In genomic region chr1:43531453-43531905, GRCh38 we compare ENCODE assay signal across 8 cellular contexts. TPM values are rescaled to one million over a fixed set of nuclear protein-coding genes. Genes with fewer than 3 reads are reported as not detected.
A peak's percentile ranks its signal among the peaks of the same experiment; 100 is the strongest.
DNase-seq lines count a peak whose midpoint lies in the region; ATAC-seq, FAIRE-seq and TF ChIP-seq lines count a peak whose summit lies in the region.

No MANE protein-coding gene starts in this region.

- H3K4me1 ChIP-seq in foreskin keratinocyte (peaks cover 23% of the 10 kb centered on the region), pancreas (peaks cover 9 to 32% (median 16%) of the 10 kb centered on the region in 3 donors)

- peak overlapping the region; percentile 53 for H3K27ac ChIP-seq in foreskin keratinocyte
- H3K27ac ChIP-seq in pancreas: peak overlapping the region; percentile 39 to 86 (median 75)

- no peak for TF ChIP-seq CTCF in GM12875 (IDR thresholded peaks at IDR 0.05; ENCODE audit: borderline replicate concordance, insufficient read depth, low read depth, low read length)
- TF ChIP-seq CTCF in WI38 (IDR thresholded peaks at IDR 0.05; ENCODE audit: low read depth, low read length): no peak
- peak; percentile 5 for TF ChIP-seq CTCF in foreskin keratinocyte (conservative IDR thresholded peaks at IDR 0.05)
- no peak for TF ChIP-seq CTCF in pancreas (IDR thresholded peaks at IDR 0.05)

- DNase-seq in 8988T (peak; percentile 56), foreskin keratinocyte (no peak), pancreas (peak in 3 of 6 donors; percentile 54 to 76 (median 73))

- WGBS in pancreas, 2 donors: 1% methylated on average over 48 to 63 of the region's 63 CpGs

- no peak for ATAC-seq in foreskin keratinocyte
- ATAC-seq in pancreas: peak; percentile 41 to 54 (median 49)
- no peak for ATAC-seq in HG03378 (IDR thresholded peaks at IDR 0.05; ENCODE audit: unreplicated experiment)
- no peak for ATAC-seq in HG03442 (IDR thresholded peaks at IDR 0.05; ENCODE audit: unreplicated experiment)
- no peak for ATAC-seq in HG03565 (IDR thresholded peaks at IDR 0.05; ENCODE audit: unreplicated experiment)

- intact Hi-C loops in pancreas (cut with DNase I): no loop called here

- peak overlapping the region; percentile 11 for H3K4me3 ChIP-seq in GM12875 (ENCODE audit: low read depth, low read length)
- peak overlapping the region; percentile 64 for H3K4me3 ChIP-seq in WI38 (ENCODE audit: low read depth, low read length)
- H3K4me3 ChIP-seq in pancreas: peak overlapping the region; percentile 55 to 75 (median 71)

- H3K27me3 ChIP-seq in foreskin keratinocyte (no peaks in the 10 kb centered on the region), pancreas (no peaks in the 10 kb centered on the region)

- no peaks in the 10 kb centered on the region for H3K9me3 ChIP-seq in pancreas

- no peaks in the 10 kb centered on the region for H3K36me3 ChIP-seq in pancreas

- no peak for FAIRE-seq in pancreas (lab: Jason Lieb, UNC)

RNA-seq across cellular contexts. Expression of gene PTPRF, which starts 0.8 kb away (rescaled TPM):
- 147 and 186 TPM in 2 replicates for total RNA-seq in foreskin keratinocyte
- polyA plus RNA-seq in foreskin keratinocyte: 57.6 and 75.7 TPM in 2 replicates
- 100 to 1,000 TPM in 5 of 6 donors, 10 to 100 TPM in 1; 89.2 to 210 (median 131) TPM for total RNA-seq in pancreas
- 10 to 100 TPM; 42.9 to 44.6 TPM for polyA plus RNA-seq in pancreas

Comparison
In these comparisons a context has a peak if more than half of its experiments do, and no peak if none do; other contexts are left out.
1. H3K4me3 ChIP-seq: peak in every context shown above with its lines; median percentile 71 in pancreas; 64 in WI38; 11 in GM12875.
2. ATAC-seq: peak in pancreas (4 of 4); none in foreskin keratinocyte (single experiment), HG03378 (single experiment), HG03442 (single experiment) and HG03565 (single experiment).